In genomic region chr6:33682341-33682740, GRCh38 we compare ENCODE assay signal across 15 cellular contexts. TPM values are rescaled to one million over a fixed set of nuclear protein-coding genes. Genes with fewer than 3 reads are reported as not detected.
DNase-seq lines count a peak whose midpoint lies in the region; ATAC-seq and TF ChIP-seq lines count a peak whose summit lies in the region.
"Had no signal": no experiment of that assay in that cellular context is flagged by ENCODE, and none has a peak within 500 bp of the region (broad histone marks: within the 10 kb centered on the region; RNA-seq: fewer than 3 reads in every experiment).

No MANE protein-coding gene starts in this region.

- CTCF ChIA-PET in CD8-positive, alpha-beta memory T cell (lab: Charles Lee), result no interaction called here
- CTCF ChIA-PET in activated CD8-positive, alpha-beta T cell treated with anti-CD3 and anti-CD28 coated beads, Interleukin-2, amount 10 ng/mL, durations not matched to agents 7 days and 5 days (lab: Charles Lee), result interaction anchor here (1.0 to 2.3 kb wide), 3 partner anchors 18 to 95 kb away, joined by 3 to 20 read pairs (median 6); partner anchors contain the start of gene UQCC2

- peak overlapping the region; percentile 39 to 61 for H3K27ac Mint-ChIP-seq in activated naive CD4-positive, alpha-beta T cell treated with anti-CD3 and anti-CD28 coated beads, Interleukin-2, amount 50 U/mL, for 72 hours
- H3K27ac Mint-ChIP-seq in CD8-positive, alpha-beta memory T cell, result peak overlapping the region in 5 of 8 donors; percentile 52 to 87 (median 73)
- H3K27ac Mint-ChIP-seq in activated CD8-positive, alpha-beta T cell treated with anti-CD3 and anti-CD28 coated beads, Interleukin-2, amount 10 ng/mL, durations not matched to agents 7 days and 5 days, result peak overlapping the region; percentile 80
- H3K27ac Mint-ChIP-seq: H9 had no signal

- POLR2A ChIA-PET in CD8-positive, alpha-beta memory T cell (lab: Charles Lee), result interaction anchor here (1.1 kb wide), 1 partner anchor 17 kb away, joined by 4 read pairs; no protein-coding TSS in a partner anchor
- POLR2A ChIA-PET in activated CD8-positive, alpha-beta T cell treated with anti-CD3 and anti-CD28 coated beads, Interleukin-2, amount 10 ng/mL, durations not matched to agents 7 days and 5 days (lab: Charles Lee), result interaction anchor here (1.9 kb wide), 1 partner anchor 12 kb away, joined by 8 read pairs; no protein-coding TSS in a partner anchor

- no peak for ATAC-seq in activated naive CD4-positive, alpha-beta T cell treated with anti-CD3 and anti-CD28 coated beads, Interleukin-2, amount 50 U/mL, for 72 hours
- ATAC-seq in activated CD8-positive, alpha-beta T cell treated with anti-CD3 and anti-CD28 coated beads, Interleukin-2, amount 10 ng/mL, durations not matched to agents 7 days and 5 days, result no peak
- no peak for ATAC-seq in GM19397 (IDR thresholded peaks at IDR 0.05; ENCODE audit: unreplicated experiment)

- no peak overlapping the region for H3K27ac ChIP-seq in CD8-positive, alpha-beta memory T cell (ENCODE audit: low read depth, low read length)
- H3K27ac ChIP-seq in tibial nerve, result peak overlapping the region in 3 of 4 donors; percentile 46 to 80 (median 69)
- H3K27ac ChIP-seq: PC-9 had no signal

- DNase-seq in activated naive CD4-positive, alpha-beta T cell treated with anti-CD3 and anti-CD28 coated beads, Interleukin-2, amount 50 U/mL, for 72 hours (ENCODE audit: low spot score in 2 of 2), result no peak
- no peak for DNase-seq in activated naive CD4-positive, alpha-beta T cell (lab: John Stamatoyannopoulos, UW)
- DNase-seq in CD8-positive, alpha-beta memory T cell, result no peak
- DNase-seq in activated CD8-positive, alpha-beta T cell treated with anti-CD3 and anti-CD28 coated beads, Interleukin-2, amount 10 ng/mL, durations not matched to agents 7 days and 5 days, result no peak
- DNase-seq in tibial nerve (ENCODE audit: low spot score in 2 of 2), result no peak
- DNase-seq in foreskin melanocyte, result no peak
- DNase-seq: DMS79, H9, Karpas-422, MM.1S, NCI-H1092 treated with DMSO at 0.1 percent for 48 hours, NCI-H2081 treated with DMSO at 0.1 percent for 48 hours, NCI-H524, PC-9 had no signal

- no peak for TF ChIP-seq CTCF in tibial nerve (IDR thresholded peaks at IDR 0.05)

- H3K4me3 ChIP-seq in CD8-positive, alpha-beta memory T cell (ENCODE audit: low read length), result no peak overlapping the region
- H3K4me3 ChIP-seq in tibial nerve, result no peak overlapping the region
- H3K4me3 ChIP-seq: PC-9 had no signal

- H3K27me3 Mint-ChIP-seq in CD8-positive, alpha-beta memory T cell, result no peaks in the 10 kb centered on the region
- H3K27me3 Mint-ChIP-seq in activated CD8-positive, alpha-beta T cell treated with anti-CD3 and anti-CD28 coated beads, Interleukin-2, amount 10 ng/mL, durations not matched to agents 7 days and 5 days (ENCODE audit: low read depth), result no peaks in the 10 kb centered on the region

- no peak overlapping the region for H3K4me3 Mint-ChIP-seq in CD8-positive, alpha-beta memory T cell
- no peak overlapping the region for H3K4me3 Mint-ChIP-seq in activated CD8-positive, alpha-beta T cell treated with anti-CD3 and anti-CD28 coated beads, Interleukin-2, amount 10 ng/mL, durations not matched to agents 7 days and 5 days
- H3K4me3 Mint-ChIP-seq: H9 had no signal

- H3K9me3 ChIP-seq in CD8-positive, alpha-beta memory T cell (ENCODE audit: low read length), result no peaks in the 10 kb centered on the region
- H3K9me3 ChIP-seq in tibial nerve, result no peaks in the 10 kb centered on the region

- no peaks in the 10 kb centered on the region for H3K27me3 ChIP-seq in CD8-positive, alpha-beta memory T cell (ENCODE audit: insufficient read depth, low read length, poor library complexity, severe bottlenecking)
- no peaks in the 10 kb centered on the region for H3K27me3 ChIP-seq in tibial nerve

- peaks cover 6 to 7% of the 10 kb centered on the region in 2 donors for H3K36me3 Mint-ChIP-seq in activated naive CD4-positive, alpha-beta T cell treated with anti-CD3 and anti-CD28 coated beads, Interleukin-2, amount 50 U/mL, for 72 hours
- peaks cover 12 to 95% (median 21%) of the 10 kb centered on the region in 3 donors for H3K36me3 Mint-ChIP-seq in CD8-positive, alpha-beta memory T cell
- H3K36me3 Mint-ChIP-seq in activated CD8-positive, alpha-beta T cell treated with anti-CD3 and anti-CD28 coated beads, Interleukin-2, amount 10 ng/mL, durations not matched to agents 7 days and 5 days (ENCODE audit: low read depth), result peaks cover 75% of the 10 kb centered on the region

- no peak for TF ChIP-seq POLR2A in tibial nerve (IDR thresholded peaks at IDR 0.05)

- peaks cover 12% of the 10 kb centered on the region for H3K4me1 ChIP-seq in CD8-positive, alpha-beta memory T cell (ENCODE audit: insufficient read depth, low read length)
- H3K4me1 ChIP-seq in tibial nerve, result peaks cover 0 to 21% (median 2%) of the 10 kb centered on the region in 4 donors

- 84 to 86% methylated on average over 12 to 13 of the region's 13 CpGs for WGBS in tibial nerve, 2 donors

- H3K9me3 Mint-ChIP-seq in activated naive CD4-positive, alpha-beta T cell treated with anti-CD3 and anti-CD28 coated beads, Interleukin-2, amount 50 U/mL, for 72 hours, result no peaks in the 10 kb centered on the region
- no peaks in the 10 kb centered on the region for H3K9me3 Mint-ChIP-seq in CD8-positive, alpha-beta memory T cell
- no peaks in the 10 kb centered on the region for H3K9me3 Mint-ChIP-seq in activated CD8-positive, alpha-beta T cell treated with anti-CD3 and anti-CD28 coated beads, Interleukin-2, amount 10 ng/mL, durations not matched to agents 7 days and 5 days (ENCODE audit: insufficient read depth)
- H3K9me3 Mint-ChIP-seq: H9 had no signal

- H3K4me1 Mint-ChIP-seq in CD8-positive, alpha-beta memory T cell, result peaks cover 0 to 16% (median 13%) of the 10 kb centered on the region in 3 donors
- H3K4me1 Mint-ChIP-seq in activated CD8-positive, alpha-beta T cell treated with anti-CD3 and anti-CD28 coated beads, Interleukin-2, amount 10 ng/mL, durations not matched to agents 7 days and 5 days (ENCODE audit: low read depth), result peaks cover 23% of the 10 kb centered on the region
- H3K4me1 Mint-ChIP-seq: H9 had no signal

- TF ChIP-seq EP300 in tibial nerve (IDR thresholded peaks at IDR 0.05), result no peak

- H3K36me3 ChIP-seq in CD8-positive, alpha-beta memory T cell (ENCODE audit: insufficient read depth, low read length), result peaks cover 39% of the 10 kb centered on the region
- peaks cover 5 to 100% (median 42%) of the 10 kb centered on the region in 3 donors for H3K36me3 ChIP-seq in tibial nerve

RNA-seq across cellular contexts. Expression of gene UQCC2, which starts 29.2 kb away (rescaled TPM):
- 100 to 1,000 TPM; 114 to 145 TPM for total RNA-seq in activated naive CD4-positive, alpha-beta T cell treated with anti-CD3 and anti-CD28 coated beads, Interleukin-2, amount 50 U/mL, for 72 hours
- 100 to 1,000 TPM; 150 to 157 TPM for total RNA-seq in CD8-positive, alpha-beta memory T cell
- polyA plus RNA-seq in CD8-positive, alpha-beta memory T cell, result 46.7 TPM
- total RNA-seq in activated CD8-positive, alpha-beta T cell treated with anti-CD3 and anti-CD28 coated beads, Interleukin-2, amount 10 ng/mL, durations not matched to agents 7 days and 5 days, result 10 to 100 TPM; 88.1 to 89.6 TPM
- total RNA-seq in tibial nerve, result 10 to 100 TPM; 14.5 to 29.7 (median 23.4) TPM
